Comparison of ENCODE assay signal across 2 cellular contexts in genomic region chr19:47243776-47244547, GRCh38.
A peak's percentile ranks its signal among the peaks of the same experiment; 100 is the strongest.
TF ChIP-seq lines count a peak whose summit lies in the region.

No MANE protein-coding gene starts in this region.

TF ChIP-seq in GM12891, 5 proteins besides CTCF, POLR2A, EP300 and RAD21:
- TF ChIP-seq TAF1 (IDR thresholded peaks at IDR 0.05; ENCODE audit: low read depth, low read length), result no peak
- no peak for TF ChIP-seq PAX5 (IDR thresholded peaks at IDR 0.05; ENCODE audit: insufficient read depth, low read length, severe bottlenecking)
- 0 out of 2 replicates have a peak, but pooled peaks have one; percentile 0 for TF ChIP-seq SPI1 (IDR thresholded peaks at IDR 0.05; ENCODE audit: low read depth, low read length)
- TF ChIP-seq POU2F2 (IDR thresholded peaks at IDR 0.05; ENCODE audit: low read depth, low read length), result peak; percentile 12; the same call in 1 of the 2 replicates
- no peak for TF ChIP-seq POLR2AphosphoS5 (IDR thresholded peaks at IDR 0.05; ENCODE audit: low read depth, low read length)

TF ChIP-seq in GM12878, 131 proteins besides CTCF, POLR2A, EP300 and RAD21 (continues in another document):
- TF ChIP-seq CBFB (IDR thresholded peaks at IDR 0.05; ENCODE audit: low read depth) (0 out of 2 replicates have a peak, but pooled peaks have one; percentile 41), PAX5 (IDR thresholded peaks at IDR 0.05; ENCODE audit: borderline replicate concordance, low read depth, low read length) (peak; percentile 61; the same call in 1 of the 2 replicates), MLLT1 (IDR thresholded peaks at IDR 0.05) (0 out of 2 replicates have a peak, but pooled peaks have one; percentile 51), PRDM15 (CRISPR knock-in tag; IDR thresholded peaks at IDR 0.05) (no peak), CREB1 (IDR thresholded peaks at IDR 0.05; ENCODE audit: low read depth) (0 out of 2 replicates have a peak, but pooled peaks have one; percentile 42), EZH2 (IDR thresholded peaks at IDR 0.05; ENCODE audit: borderline replicate concordance, control insufficient read depth, low read depth, low read length) (no peak), SIX5 (IDR thresholded peaks at IDR 0.05; ENCODE audit: low read depth, low read length, severe bottlenecking) (no peak), ZNF274 (IDR thresholded peaks at IDR 0.05; ENCODE audit: insufficient read depth, insufficient read length) (no peak), DPF2 (IDR thresholded peaks at IDR 0.05) (peak; percentile 76), POU2F2 (IDR thresholded peaks at IDR 0.05; ENCODE audit: borderline replicate concordance, low read depth, low read length) (no peak), RELA (IDR thresholded peaks at IDR 0.05; ENCODE audit: borderline replicate concordance, partially characterized antibody) (peak; percentile 20), ZNF592 (IDR thresholded peaks at IDR 0.05) (no peak), STAT1 (conservative IDR thresholded peaks at IDR 0.05) (peak; percentile 80; the same call in 1 of the 2 replicates), NKRF (conservative IDR thresholded peaks at IDR 0.05) (peak; percentile 81), SMAD5 (IDR thresholded peaks at IDR 0.05; ENCODE audit: low read depth) (no peak), ELK1 (IDR thresholded peaks at IDR 0.05; ENCODE audit: low read depth, low read length) (0 out of 2 replicates have a peak, but pooled peaks have one; percentile 10), ZNF207 (IDR thresholded peaks at IDR 0.05; ENCODE audit: borderline replicate concordance) (peak; percentile 84; the same call in 1 of the 2 replicates), SP1 (IDR thresholded peaks at IDR 0.05; ENCODE audit: low read depth, low read length) (peak; percentile 30), MXI1 (IDR thresholded peaks at IDR 0.05; ENCODE audit: low read depth, low read length) (no peak), NBN (IDR thresholded peaks at IDR 0.05) (peak; percentile 93), CEBPB (IDR thresholded peaks at IDR 0.05; ENCODE audit: borderline replicate concordance in 1 of 2, low read depth in 2 of 2, low read length in 2 of 2) (peak in 1 of 2 experiments; percentile 86; a peak in 2 of 4 replicates), MEF2A (IDR thresholded peaks at IDR 0.05; ENCODE audit: insufficient read depth, low read depth, low read length) (0 out of 2 replicates have a peak, but pooled peaks have one; percentile 35)
- TF ChIP-seq, protein P1, sequence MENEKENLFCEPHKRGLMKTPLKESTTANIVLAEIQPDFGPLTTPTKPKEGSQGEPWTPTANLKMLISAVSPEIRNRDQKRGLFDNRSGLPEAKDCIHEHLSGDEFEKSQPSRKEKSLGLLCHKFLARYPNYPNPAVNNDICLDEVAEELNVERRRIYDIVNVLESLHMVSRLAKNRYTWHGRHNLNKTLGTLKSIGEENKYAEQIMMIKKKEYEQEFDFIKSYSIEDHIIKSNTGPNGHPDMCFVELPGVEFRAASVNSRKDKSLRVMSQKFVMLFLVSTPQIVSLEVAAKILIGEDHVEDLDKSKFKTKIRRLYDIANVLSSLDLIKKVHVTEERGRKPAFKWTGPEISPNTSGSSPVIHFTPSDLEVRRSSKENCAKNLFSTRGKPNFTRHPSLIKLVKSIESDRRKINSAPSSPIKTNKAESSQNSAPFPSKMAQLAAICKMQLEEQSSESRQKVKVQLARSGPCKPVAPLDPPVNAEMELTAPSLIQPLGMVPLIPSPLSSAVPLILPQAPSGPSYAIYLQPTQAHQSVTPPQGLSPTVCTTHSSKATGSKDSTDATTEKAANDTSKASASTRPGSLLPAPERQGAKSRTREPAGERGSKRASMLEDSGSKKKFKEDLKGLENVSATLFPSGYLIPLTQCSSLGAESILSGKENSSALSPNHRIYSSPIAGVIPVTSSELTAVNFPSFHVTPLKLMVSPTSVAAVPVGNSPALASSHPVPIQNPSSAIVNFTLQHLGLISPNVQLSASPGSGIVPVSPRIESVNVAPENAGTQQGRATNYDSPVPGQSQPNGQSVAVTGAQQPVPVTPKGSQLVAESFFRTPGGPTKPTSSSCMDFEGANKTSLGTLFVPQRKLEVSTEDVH (IDR thresholded peaks at IDR 0.05; ENCODE audit: low read depth, partially characterized antibody), result no peak
- TF ChIP-seq, protein P2, sequence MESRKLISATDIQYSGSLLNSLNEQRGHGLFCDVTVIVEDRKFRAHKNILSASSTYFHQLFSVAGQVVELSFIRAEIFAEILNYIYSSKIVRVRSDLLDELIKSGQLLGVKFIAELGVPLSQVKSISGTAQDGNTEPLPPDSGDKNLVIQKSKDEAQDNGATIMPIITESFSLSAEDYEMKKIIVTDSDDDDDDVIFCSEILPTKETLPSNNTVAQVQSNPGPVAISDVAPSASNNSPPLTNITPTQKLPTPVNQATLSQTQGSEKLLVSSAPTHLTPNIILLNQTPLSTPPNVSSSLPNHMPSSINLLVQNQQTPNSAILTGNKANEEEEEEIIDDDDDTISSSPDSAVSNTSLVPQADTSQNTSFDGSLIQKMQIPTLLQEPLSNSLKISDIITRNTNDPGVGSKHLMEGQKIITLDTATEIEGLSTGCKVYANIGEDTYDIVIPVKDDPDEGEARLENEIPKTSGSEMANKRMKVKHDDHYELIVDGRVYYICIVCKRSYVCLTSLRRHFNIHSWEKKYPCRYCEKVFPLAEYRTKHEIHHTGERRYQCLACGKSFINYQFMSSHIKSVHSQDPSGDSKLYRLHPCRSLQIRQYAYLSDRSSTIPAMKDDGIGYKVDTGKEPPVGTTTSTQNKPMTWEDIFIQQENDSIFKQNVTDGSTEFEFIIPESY (IDR thresholded peaks at IDR 0.05), result no peak
- TF ChIP-seq, protein P3, sequence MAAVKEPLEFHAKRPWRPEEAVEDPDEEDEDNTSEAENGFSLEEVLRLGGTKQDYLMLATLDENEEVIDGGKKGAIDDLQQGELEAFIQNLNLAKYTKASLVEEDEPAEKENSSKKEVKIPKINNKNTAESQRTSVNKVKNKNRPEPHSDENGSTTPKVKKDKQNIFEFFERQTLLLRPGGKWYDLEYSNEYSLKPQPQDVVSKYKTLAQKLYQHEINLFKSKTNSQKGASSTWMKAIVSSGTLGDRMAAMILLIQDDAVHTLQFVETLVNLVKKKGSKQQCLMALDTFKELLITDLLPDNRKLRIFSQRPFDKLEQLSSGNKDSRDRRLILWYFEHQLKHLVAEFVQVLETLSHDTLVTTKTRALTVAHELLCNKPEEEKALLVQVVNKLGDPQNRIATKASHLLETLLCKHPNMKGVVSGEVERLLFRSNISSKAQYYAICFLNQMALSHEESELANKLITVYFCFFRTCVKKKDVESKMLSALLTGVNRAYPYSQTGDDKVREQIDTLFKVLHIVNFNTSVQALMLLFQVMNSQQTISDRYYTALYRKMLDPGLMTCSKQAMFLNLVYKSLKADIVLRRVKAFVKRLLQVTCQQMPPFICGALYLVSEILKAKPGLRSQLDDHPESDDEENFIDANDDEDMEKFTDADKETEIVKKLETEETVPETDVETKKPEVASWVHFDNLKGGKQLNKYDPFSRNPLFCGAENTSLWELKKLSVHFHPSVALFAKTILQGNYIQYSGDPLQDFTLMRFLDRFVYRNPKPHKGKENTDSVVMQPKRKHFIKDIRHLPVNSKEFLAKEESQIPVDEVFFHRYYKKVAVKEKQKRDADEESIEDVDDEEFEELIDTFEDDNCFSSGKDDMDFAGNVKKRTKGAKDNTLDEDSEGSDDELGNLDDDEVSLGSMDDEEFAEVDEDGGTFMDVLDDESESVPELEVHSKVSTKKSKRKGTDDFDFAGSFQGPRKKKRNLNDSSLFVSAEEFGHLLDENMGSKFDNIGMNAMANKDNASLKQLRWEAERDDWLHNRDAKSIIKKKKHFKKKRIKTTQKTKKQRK (IDR thresholded peaks at IDR 0.05; ENCODE audit: low read depth, low read length), result no peak
- TF ChIP-seq, protein P4, sequence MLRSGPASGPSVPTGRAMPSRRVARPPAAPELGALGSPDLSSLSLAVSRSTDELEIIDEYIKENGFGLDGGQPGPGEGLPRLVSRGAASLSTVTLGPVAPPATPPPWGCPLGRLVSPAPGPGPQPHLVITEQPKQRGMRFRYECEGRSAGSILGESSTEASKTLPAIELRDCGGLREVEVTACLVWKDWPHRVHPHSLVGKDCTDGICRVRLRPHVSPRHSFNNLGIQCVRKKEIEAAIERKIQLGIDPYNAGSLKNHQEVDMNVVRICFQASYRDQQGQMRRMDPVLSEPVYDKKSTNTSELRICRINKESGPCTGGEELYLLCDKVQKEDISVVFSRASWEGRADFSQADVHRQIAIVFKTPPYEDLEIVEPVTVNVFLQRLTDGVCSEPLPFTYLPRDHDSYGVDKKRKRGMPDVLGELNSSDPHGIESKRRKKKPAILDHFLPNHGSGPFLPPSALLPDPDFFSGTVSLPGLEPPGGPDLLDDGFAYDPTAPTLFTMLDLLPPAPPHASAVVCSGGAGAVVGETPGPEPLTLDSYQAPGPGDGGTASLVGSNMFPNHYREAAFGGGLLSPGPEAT (IDR thresholded peaks at IDR 0.05; ENCODE audit: low read depth), result peak; percentile 34; the same call in 1 of the 2 replicates
